In the genomic region with DNA sequence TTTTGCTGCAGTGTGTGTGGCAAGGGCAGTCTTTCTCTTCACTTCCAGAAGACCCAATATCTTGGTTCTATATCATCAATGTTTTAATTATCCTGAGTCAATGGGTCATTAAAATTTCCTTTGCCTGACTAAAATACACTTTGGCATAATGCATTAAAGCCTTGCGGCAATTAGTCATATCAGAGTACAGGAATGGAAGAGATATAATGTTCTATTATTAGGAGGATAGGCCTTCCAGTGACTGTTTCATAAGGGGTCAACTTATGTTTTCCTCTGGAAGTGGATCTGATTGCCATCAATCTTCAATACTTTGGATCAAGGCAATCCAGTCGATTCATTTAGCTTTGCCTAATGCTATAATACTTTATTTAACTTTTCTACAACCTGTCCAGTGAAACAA, we compare ENCODE assay signal across 33 cellular contexts.
"Had no signal": no experiment of that assay in that cellular context is flagged by ENCODE, and none has a peak within 500 bp of the region (broad histone marks: within the 10 kb centered on the region; RNA-seq: fewer than 3 reads in every experiment).

No MANE protein-coding gene starts in this region.

- ATAC-seq: activated CD8-positive, alpha-beta T cell treated with anti-CD3 and anti-CD28 coated beads for 36 hours; activated naive CD4-positive, alpha-beta T cell treated with anti-CD3 and anti-CD28 coated beads, Interleukin-2, amount 50 U/mL, for 72 hours; activated T-cell treated with anti-CD3 and anti-CD28 coated beads, Interleukin-2, amount 50 U/mL, for 4 hours; activated T-cell treated with anti-CD3 and anti-CD28 coated beads, Interleukin-2, amount 50 U/mL, for 72 hours; activated T-helper 17 cell treated with anti-CD3 and anti-CD28 coated beads, Interleukin-2, amount 50 U/mL, for 72 hours; body of pancreas had no signal

- H3K9me3 ChIP-seq: adrenal gland, body of pancreas, breast epithelium had no signal

- H3K27me3 ChIP-seq: adrenal gland, body of pancreas, brain microvascular endothelial cell, breast epithelium had no signal

- DNase-seq: activated B cell treated with CpG ODN at 0.5 μM for 24 hours; activated CD4-positive, alpha-beta memory T cell treated with anti-CD3 and anti-CD28 coated beads for 36 hours; activated CD4-positive, alpha-beta T cell treated with anti-CD3 and anti-CD28 coated beads for 4 hours; activated CD4-positive, alpha-beta T cell treated with anti-CD3 and anti-CD28 coated beads, Interleukin-2, amount 10 ng/mL, durations not matched to agents 24 days and 14 days; activated CD4-positive, alpha-beta T cell treated with anti-CD3 and anti-CD28 coated beads, Interleukin-2, amount 50 U/mL, for 1 hour; activated CD4-positive, alpha-beta T cell treated with anti-CD3 and anti-CD28 coated beads, Interleukin-2, amount 50 U/mL, for 4 hours; activated CD4-positive, CD25-positive, alpha-beta regulatory T cell treated with anti-CD3 and anti-CD28 coated beads, Interleukin-2, amount 50 U/mL, for 72 hours; activated CD8-positive, alpha-beta memory T cell treated with anti-CD3 and anti-CD28 coated beads, Interleukin-2, amount 50 U/mL, for 4 hours; activated CD8-positive, alpha-beta T cell treated with anti-CD3 and anti-CD28 coated beads for 36 hours; activated effector memory CD4-positive, alpha-beta T cell treated with anti-CD3 and anti-CD28 coated beads, Interleukin-2, amount 50 U/mL, for 16 hours; activated gamma-delta T cell treated with Interleukin-2 at 50 U/mL for 16 hours; activated naive CD4-positive, alpha-beta T cell; activated naive CD4-positive, alpha-beta T cell treated with anti-CD3 and anti-CD28 coated beads for 36 hours; activated naive CD4-positive, alpha-beta T cell treated with anti-CD3 and anti-CD28 coated beads, Interleukin-2, amount 50 U/mL, for 16 hours; activated naive CD8-positive, alpha-beta T cell treated with anti-CD3 and anti-CD28 coated beads for 36 hours; activated T-cell treated with anti-CD3 and anti-CD28 coated beads for 4 hours; activated T-cell treated with anti-CD3 and anti-CD28 coated beads, Interleukin-2, amount 50 U/mL, for 1 hour; activated T-cell treated with anti-CD3 and anti-CD28 coated beads, Interleukin-2, amount 50 U/mL, for 4 hours; activated T-cell treated with anti-CD3 and anti-CD28 coated beads, Interleukin-2, amount 50 U/mL, for 72 hours; adrenal gland; amniotic stem cell; aorta; body of pancreas; brain microvascular endothelial cell; caudate nucleus; cerebellar nuclear complex; T-helper 1 cell; T-helper 2 cell; T-helper 9 cell had no signal

- H3K36me3 ChIP-seq: adrenal gland, brain microvascular endothelial cell, breast epithelium had no signal

- H3K4me1 ChIP-seq: body of pancreas, breast epithelium had no signal

- H3K27ac ChIP-seq: adrenal gland, body of pancreas, brain microvascular endothelial cell, breast epithelium, VCaP had no signal

- H3K4me3 ChIP-seq: adrenal gland, body of pancreas, breast epithelium had no signal
